ENCODE assay signal across 9 cellular contexts in the genomic region with DNA sequence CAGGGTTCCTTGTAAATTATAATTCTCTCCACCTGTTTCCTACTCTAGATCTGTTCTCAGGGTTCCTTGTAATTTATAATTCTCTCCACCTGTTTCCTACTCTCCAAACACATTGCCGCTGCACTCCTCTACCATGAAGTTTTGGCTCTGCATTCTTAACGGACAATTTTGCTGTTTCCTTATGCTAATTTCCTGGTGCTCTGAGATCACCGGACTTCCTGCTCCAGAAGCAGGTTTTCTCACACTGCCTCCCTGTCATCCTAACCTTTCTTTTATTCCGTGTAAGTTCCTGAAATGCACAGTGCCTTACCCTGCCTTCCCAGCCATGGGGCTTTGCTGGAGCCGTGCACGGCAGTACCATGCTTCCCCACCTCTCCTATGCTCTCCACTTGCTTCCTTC.
"Had no signal": no experiment of that assay in that cellular context is flagged by ENCODE, and none has a peak within 500 bp of the region (broad histone marks: within the 10 kb centered on the region; RNA-seq: fewer than 3 reads in every experiment).

No MANE protein-coding gene starts in this region.

- H3K27ac ChIP-seq: cardiac muscle cell, foreskin keratinocyte, prostate gland, right atrium auricular region, tibial nerve had no signal

- H3K4me3 Mint-ChIP-seq: activated CD4-positive, alpha-beta memory T cell treated with anti-CD3 and anti-CD28 coated beads for 36 hours; activated T-cell treated with anti-CD3 and anti-CD28 coated beads, Interleukin-2, amount 50 U/mL, for 24 hours; stimulated activated naive CD8-positive, alpha-beta T cell treated with anti-CD3 and anti-CD28 coated beads, Interleukin-15, Interleukin-2, amounts not matched to agents 100 ng/mL and 50 ng/mL, for 24 hours had no signal

- H3K4me3 ChIP-seq: cardiac muscle cell, prostate gland, right atrium auricular region, tibial nerve had no signal

- H3K27me3 ChIP-seq: cardiac muscle cell, right atrium auricular region had no signal

- H3K9me3 Mint-ChIP-seq: activated CD4-positive, alpha-beta memory T cell treated with anti-CD3 and anti-CD28 coated beads for 36 hours had no signal

- FAIRE-seq: urothelium cell line had no signal

- H3K36me3 ChIP-seq: cardiac muscle cell, prostate gland, right atrium auricular region, tibial nerve had no signal

- H3K27ac Mint-ChIP-seq: activated CD4-positive, alpha-beta memory T cell treated with anti-CD3 and anti-CD28 coated beads for 36 hours; activated T-cell treated with anti-CD3 and anti-CD28 coated beads, Interleukin-2, amount 50 U/mL, for 24 hours; stimulated activated naive CD8-positive, alpha-beta T cell treated with anti-CD3 and anti-CD28 coated beads, Interleukin-15, Interleukin-2, amounts not matched to agents 100 ng/mL and 50 ng/mL, for 24 hours had no signal

- H3K36me3 Mint-ChIP-seq: activated CD4-positive, alpha-beta memory T cell treated with anti-CD3 and anti-CD28 coated beads for 36 hours had no signal

- H3K4me1 ChIP-seq: foreskin keratinocyte, right atrium auricular region had no signal

- H3K9me3 ChIP-seq: prostate gland, right atrium auricular region, tibial nerve had no signal
